In genomic region chr16:89312598-89313299, GRCh38 we compare ENCODE assay signal across 23 cellular contexts.
A peak's percentile ranks its signal among the peaks of the same experiment; 100 is the strongest.
DNase-seq lines count a peak whose midpoint lies in the region; ATAC-seq, FAIRE-seq and TF ChIP-seq lines count a peak whose summit lies in the region.
"Had no signal": no experiment of that assay in that cellular context is flagged by ENCODE, and none has a peak within 500 bp of the region (broad histone marks: within the 10 kb centered on the region; RNA-seq: fewer than 3 reads in every experiment).

No MANE protein-coding gene starts in this region.

- POLR2A ChIA-PET in activated CD4-positive, alpha-beta T cell treated with anti-CD3 and anti-CD28 coated beads for 36 hours (lab: Charles Lee), result no interaction called here
- POLR2A ChIA-PET in CD4-positive, alpha-beta T cell (lab: Charles Lee), result interaction anchor here (0.6 kb wide), 1 partner anchor 91 kb away, joined by 3 read pairs; no protein-coding TSS in a partner anchor
- POLR2A ChIA-PET in GM12878 (lab: Charles Lee), result interaction anchor here (0.5 to 0.6 kb wide), 2 partner anchors 344 to 449 kb away, joined by 4 to 7 read pairs; no protein-coding TSS in a partner anchor
- POLR2A ChIA-PET in naive thymus-derived CD4-positive, alpha-beta T cell (lab: Charles Lee), result interaction anchor here (0.7 to 4.4 kb wide), 4 partner anchors 24 to 195 kb away, joined by 3 to 34 read pairs (median 4); partner anchors contain the start of gene SPG7

- H3K27ac ChIP-seq in CD4-positive, alpha-beta T cell (ENCODE audit: low read depth, low read length), result no peak overlapping the region
- H3K27ac ChIP-seq in GM12878 (ENCODE audit: control insufficient read depth, insufficient read depth) (no peak overlapping the region), brain microvascular endothelial cell (no peak overlapping the region)
- no peak overlapping the region for H3K27ac ChIP-seq in naive thymus-derived CD4-positive, alpha-beta T cell (ENCODE audit: low read depth, low read length)
- H3K27ac ChIP-seq: ascending aorta, BLaER1, GM23248, WERI-Rb-1 had no signal

- no peaks in the 10 kb centered on the region for H3K9me3 ChIP-seq in CD4-positive, alpha-beta T cell (ENCODE audit: control insufficient read depth, low read length)
- H3K9me3 ChIP-seq in GM12878 (replicated peaks; ENCODE audit: control insufficient read depth, insufficient read depth, low read length), result no peaks in the 10 kb centered on the region
- H3K9me3 ChIP-seq in naive thymus-derived CD4-positive, alpha-beta T cell (ENCODE audit: control insufficient read depth in 2 of 3, low read length in 3 of 3), result no peaks in the 10 kb centered on the region
- H3K9me3 ChIP-seq: ascending aorta, BLaER1 had no signal

- intact Hi-C loops in activated CD4-positive, alpha-beta T cell treated with anti-CD3 and anti-CD28 coated beads for 36 hours (cut with DNase I, micrococcal nuclease), result no loop called here
- intact Hi-C loops in CD4-positive, alpha-beta T cell (cut with DNase I, micrococcal nuclease), result no loop called here
- intact Hi-C loops in GM12878 (cut with micrococcal nuclease; ENCODE audit: unreplicated experiment), result no loop called here
- intact Hi-C loops in naive thymus-derived CD4-positive, alpha-beta T cell (cut with micrococcal nuclease), result no loop called here

- BruUV-seq in GM12878 (replicated peaks; lab: Mats Ljungman, UMichigan), result no TSS peak

- RAD21 ChIA-PET in GM12878 (lab: Charles Lee; ENCODE audit: unreplicated experiment), result no interaction called here

- H3K4me2 ChIP-seq in GM12878 (ENCODE audit: control insufficient read depth, insufficient read depth), result no peak overlapping the region

- H3K27me3 Mint-ChIP-seq in activated CD4-positive, alpha-beta T cell treated with anti-CD3 and anti-CD28 coated beads for 36 hours, result no peaks in the 10 kb centered on the region
- H3K27me3 Mint-ChIP-seq in CD4-positive, alpha-beta T cell, result no peaks in the 10 kb centered on the region
- H3K27me3 Mint-ChIP-seq in naive thymus-derived CD4-positive, alpha-beta T cell, result no peaks in the 10 kb centered on the region
- H3K27me3 Mint-ChIP-seq: memory B cell; naive B cell; progenitor cell of endocrine pancreas; stimulated activated naive CD8-positive, alpha-beta T cell treated with anti-CD3 and anti-CD28 coated beads, Interleukin-15, amount 100 ng/mL, for 72 hours had no signal

- H3K27ac Mint-ChIP-seq in activated CD4-positive, alpha-beta T cell treated with anti-CD3 and anti-CD28 coated beads for 36 hours, result peak overlapping the region; percentile 47
- H3K27ac Mint-ChIP-seq in CD4-positive, alpha-beta T cell, result peak overlapping the region; percentile 98
- H3K27ac Mint-ChIP-seq in naive thymus-derived CD4-positive, alpha-beta T cell, result peak overlapping the region in 6 of 9 donors; percentile 17 to 95 (median 48)
- H3K27ac Mint-ChIP-seq: activated T-helper 2 cell treated with anti-CD3 and anti-CD28 coated beads, Interferon-gamma antibody, Interleukin-2, Interleukin-4, amounts not matched to agents 10 μg/mL and 5 μg/mL and 100 μg/mL, durations not matched to agents 14 hours and 24 hours and 36 hours; memory B cell had no signal

- no peaks in the 10 kb centered on the region for H3K9me3 Mint-ChIP-seq in activated CD4-positive, alpha-beta T cell treated with anti-CD3 and anti-CD28 coated beads for 36 hours (ENCODE audit: low read depth)
- H3K9me3 Mint-ChIP-seq in CD4-positive, alpha-beta T cell, result no peaks in the 10 kb centered on the region
- H3K9me3 Mint-ChIP-seq in naive thymus-derived CD4-positive, alpha-beta T cell, result peaks cover 0 to 3% (median 0%) of the 10 kb centered on the region in 11 donors
- H3K9me3 Mint-ChIP-seq: activated T-helper 2 cell treated with anti-CD3 and anti-CD28 coated beads, Interferon-gamma antibody, Interleukin-2, Interleukin-4, amounts not matched to agents 10 μg/mL and 5 μg/mL and 100 μg/mL, durations not matched to agents 14 hours and 24 hours and 36 hours; memory B cell; naive B cell; stimulated activated naive CD8-positive, alpha-beta T cell treated with anti-CD3 and anti-CD28 coated beads, Interleukin-15, amount 100 ng/mL, for 72 hours had no signal

- FAIRE-seq in GM12878 (lab: Jason Lieb, UNC), result no peak
- FAIRE-seq: islet of Langerhans had no signal

- in situ Hi-C loops in GM12878 (cut with MboI) (no loop called here), brain microvascular endothelial cell (cut with HindIII; ENCODE audit: low pct_ligation_motif_present, low sequenced_read_pairs) (no loop called here)

- ATAC-seq in activated CD4-positive, alpha-beta T cell treated with anti-CD3 and anti-CD28 coated beads for 36 hours, result no peak
- no peak for ATAC-seq in CD4-positive, alpha-beta T cell (ENCODE audit: poor library complexity)
- ATAC-seq in GM12878, result no peak
- no peak for ATAC-seq in naive thymus-derived CD4-positive, alpha-beta T cell
- ATAC-seq: stimulated activated naive CD8-positive, alpha-beta T cell treated with anti-CD3 and anti-CD28 coated beads, Interleukin-15, amount 100 ng/mL, for 72 hours had no signal

- WGBS in GM12878 (ENCODE audit: insufficient coverage, insufficient replicate concordance, low lambda C conversion rate, missing lambda C conversion rate), result 95% methylated on average over 22 of the region's 22 CpGs

- H3K4me1 ChIP-seq in GM12878 (ENCODE audit: control insufficient read depth, insufficient read depth, low read length), result peaks cover 22% of the 10 kb centered on the region
- H3K4me1 ChIP-seq in naive thymus-derived CD4-positive, alpha-beta T cell (ENCODE audit: control insufficient read depth in 2 of 2, insufficient read depth in 2 of 2, low read length in 2 of 2), result peaks cover 64 to 71% of the 10 kb centered on the region in 2 donors

- peaks cover 16% of the 10 kb centered on the region for H4K20me1 ChIP-seq in GM12878 (ENCODE audit: control insufficient read depth, insufficient read depth)

- H3K4me3 ChIP-seq in GM12878 (no peak overlapping the region), brain microvascular endothelial cell (ENCODE audit: low read depth, low read length) (no peak overlapping the region)
- H3K4me3 ChIP-seq in naive thymus-derived CD4-positive, alpha-beta T cell (ENCODE audit: low read length), result no peak overlapping the region
- H3K4me3 ChIP-seq: ascending aorta, BLaER1, GM23248, skin epidermis had no signal

- H3K4me1 Mint-ChIP-seq in activated CD4-positive, alpha-beta T cell treated with anti-CD3 and anti-CD28 coated beads for 36 hours, result peaks cover 87% of the 10 kb centered on the region
- peaks cover 93% of the 10 kb centered on the region for H3K4me1 Mint-ChIP-seq in CD4-positive, alpha-beta T cell (ENCODE audit: low read depth)
- peaks cover 69 to 99% (median 84%) of the 10 kb centered on the region in 7 donors for H3K4me1 Mint-ChIP-seq in naive thymus-derived CD4-positive, alpha-beta T cell

- H3K36me3 ChIP-seq in GM12878 (ENCODE audit: control insufficient read depth in 2 of 2, insufficient read depth in 2 of 2, low read length in 1 of 2), result peaks cover 17 to 40% of the 10 kb centered on the region in 2 experiments; a peak in 3 of 4 replicates
- peaks cover 0 to 20% (median 0%) of the 10 kb centered on the region in 3 experiments for H3K36me3 ChIP-seq in naive thymus-derived CD4-positive, alpha-beta T cell (ENCODE audit: control insufficient read depth in 2 of 3, insufficient read depth in 3 of 3, low read length in 3 of 3)
- H3K36me3 ChIP-seq in brain microvascular endothelial cell (replicated peaks), result peaks cover 28% of the 10 kb centered on the region
- H3K36me3 ChIP-seq: WERI-Rb-1 had no signal

- SMC1A ChIA-PET in GM12878 (lab: Charles Lee; ENCODE audit: uncharacterized antibody, unreplicated experiment), result interaction anchor here (1.9 to 2.0 kb wide), 2 partner anchors 14 to 49 kb away, joined by 4 to 7 read pairs; no protein-coding TSS in a partner anchor

- H3K36me3 Mint-ChIP-seq in activated CD4-positive, alpha-beta T cell treated with anti-CD3 and anti-CD28 coated beads for 36 hours (ENCODE audit: low read depth), result peaks cover 55% of the 10 kb centered on the region
- peaks cover 50% of the 10 kb centered on the region for H3K36me3 Mint-ChIP-seq in CD4-positive, alpha-beta T cell (ENCODE audit: low read depth)
- H3K36me3 Mint-ChIP-seq in naive thymus-derived CD4-positive, alpha-beta T cell, result peaks cover 0 to 18% (median 5%) of the 10 kb centered on the region in 5 donors
- H3K36me3 Mint-ChIP-seq: naive B cell had no signal

- H3K79me2 ChIP-seq in GM12878 (ENCODE audit: control insufficient read depth, insufficient read depth, low read length), result peaks cover 78% of the 10 kb centered on the region

- 0 out of 2 replicates have a peak, but pooled peaks have one; percentile 1 for TF ChIP-seq POLR2A in GM12878 (IDR thresholded peaks at IDR 0.05; ENCODE audit: low read depth, low read length)

- H3K9ac ChIP-seq in GM12878 (ENCODE audit: control insufficient read depth, insufficient read depth, low read length), result no peak overlapping the region
- H3K9ac ChIP-seq: GM23248 had no signal

- no peaks in the 10 kb centered on the region for H3K27me3 ChIP-seq in CD4-positive, alpha-beta T cell (ENCODE audit: control insufficient read depth, insufficient read depth, low read length)
- H3K27me3 ChIP-seq in GM12878 (replicated peaks in 1 of 2; ENCODE audit: control insufficient read depth in 2 of 2, insufficient read depth in 2 of 2, low read length in 1 of 2) (no peaks in the 10 kb centered on the region), brain microvascular endothelial cell (replicated peaks) (no peaks in the 10 kb centered on the region)
- no peaks in the 10 kb centered on the region for H3K27me3 ChIP-seq in naive thymus-derived CD4-positive, alpha-beta T cell (ENCODE audit: control insufficient read depth in 2 of 2, insufficient read depth in 2 of 2, low read length in 2 of 2)
- H3K27me3 ChIP-seq: ascending aorta, BLaER1 had no signal

- TF ChIP-seq CTCF in CD4-positive, alpha-beta T cell (IDR thresholded peaks at IDR 0.05), result no peak
- no peak for TF ChIP-seq CTCF in GM12878 (IDR thresholded peaks at IDR 0.05 in 2 of 3, conservative IDR thresholded peaks at IDR 0.05 in 1 of 3; ENCODE audit: control insufficient read depth in 2 of 3, extremely low read depth in 1 of 3, insufficient read depth in 1 of 3, low read depth in 3 of 3, low read length in 3 of 3)
- no peak for TF ChIP-seq CTCF in brain microvascular endothelial cell (IDR thresholded peaks at IDR 0.05; ENCODE audit: low read depth, low read length, missing control alignments)

- no peak overlapping the region for H3K4me3 Mint-ChIP-seq in activated CD4-positive, alpha-beta T cell treated with anti-CD3 and anti-CD28 coated beads for 36 hours
- H3K4me3 Mint-ChIP-seq in CD4-positive, alpha-beta T cell, result no peak overlapping the region
- peak overlapping the region in 6 of 10 donors; percentile 10 to 91 (median 84) for H3K4me3 Mint-ChIP-seq in naive thymus-derived CD4-positive, alpha-beta T cell
- H3K4me3 Mint-ChIP-seq: memory B cell; naive B cell; stimulated activated naive CD8-positive, alpha-beta T cell treated with anti-CD3 and anti-CD28 coated beads, Interleukin-15, amount 100 ng/mL, for 72 hours had no signal

- no peak for DNase-seq in activated CD4-positive, alpha-beta T cell treated with anti-CD3 and anti-CD28 coated beads for 36 hours
- no peak for DNase-seq in activated CD4-positive, alpha-beta T cell treated with anti-CD3 and anti-CD28 coated beads for 48 hours
- no peak for DNase-seq in CD4-positive, alpha-beta T cell
- DNase-seq in GM12878 (ENCODE audit: low read depth, low spot score), result no peak
- DNase-seq in naive thymus-derived CD4-positive, alpha-beta T cell, result no peak
- DNase-seq in effector CD8-positive, alpha-beta T cell (lab: John Stamatoyannopoulos, UW), result no peak
- no peak for DNase-seq in NCI-H748 (lab: John Stamatoyannopoulos, UW; ENCODE audit: unreplicated experiment)
- no peak for DNase-seq in brain microvascular endothelial cell
- DNase-seq: GM23248; Kasumi-1; naive B cell; NCI-H1092 treated with DMSO at 0.1 percent for 48 hours; NCI-H2081; NCI-H510A; stimulated activated naive CD8-positive, alpha-beta T cell treated with anti-CD3 and anti-CD28 coated beads, Interleukin-15, amount 100 ng/mL, for 72 hours; WERI-Rb-1 had no signal

- CTCF ChIA-PET in activated CD4-positive, alpha-beta T cell treated with anti-CD3 and anti-CD28 coated beads for 36 hours (lab: Charles Lee), result interaction anchor here (0.5 to 0.6 kb wide), 2 partner anchors 203 to 315 kb away, joined by 3 read pairs; no protein-coding TSS in a partner anchor
- CTCF ChIA-PET in CD4-positive, alpha-beta T cell (lab: Charles Lee), result no interaction called here
- CTCF ChIA-PET in GM12878 (lab: Yijun Ruan, JAX), result no interaction called here
- CTCF ChIA-PET in naive thymus-derived CD4-positive, alpha-beta T cell (lab: Charles Lee), result interaction anchor here (0.5 to 2.4 kb wide), 2 partner anchors 20 to 328 kb away, joined by 3 to 9 read pairs; no protein-coding TSS in a partner anchor

- no peak for TF ChIP-seq EP300 in GM12878 (IDR thresholded peaks at IDR 0.05; ENCODE audit: borderline replicate concordance in 1 of 2, control insufficient read depth in 1 of 2, low read depth in 2 of 2, low read length in 2 of 2)

- TF ChIP-seq RAD21 in GM12878 (IDR thresholded peaks at IDR 0.05; ENCODE audit: insufficient read depth, low read depth, low read length), result no peak

- no peak overlapping the region for H2AFZ ChIP-seq in GM12878 (ENCODE audit: control insufficient read depth, low read depth, low read length)
- H2AFZ ChIP-seq: GM23248 had no signal

Comparison
In these comparisons a context has a peak if more than half of its experiments do, and no peak if none do; other contexts are left out.
1. H3K27ac Mint-ChIP-seq: peak in every context shown above with its lines; median percentile 98 in CD4-positive, alpha-beta T cell; 48 in naive thymus-derived CD4-positive, alpha-beta T cell; 47 in activated CD4-positive, alpha-beta T cell treated with anti-CD3 and anti-CD28 coated beads for 36 hours.
2. H3K4me3 Mint-ChIP-seq: peak in naive thymus-derived CD4-positive, alpha-beta T cell (6 of 10); none in activated CD4-positive, alpha-beta T cell treated with anti-CD3 and anti-CD28 coated beads for 36 hours (single experiment) and CD4-positive, alpha-beta T cell (single experiment).
3. CTCF ChIA-PET loops: an anchor here in activated CD4-positive, alpha-beta T cell treated with anti-CD3 and anti-CD28 coated beads for 36 hours (0.5 to 0.6 kb wide) and naive thymus-derived CD4-positive, alpha-beta T cell (0.5 to 2.4 kb wide); none called in CD4-positive, alpha-beta T cell and GM12878.